7 cellular contexts compared by ENCODE assay signal in the genomic region with DNA sequence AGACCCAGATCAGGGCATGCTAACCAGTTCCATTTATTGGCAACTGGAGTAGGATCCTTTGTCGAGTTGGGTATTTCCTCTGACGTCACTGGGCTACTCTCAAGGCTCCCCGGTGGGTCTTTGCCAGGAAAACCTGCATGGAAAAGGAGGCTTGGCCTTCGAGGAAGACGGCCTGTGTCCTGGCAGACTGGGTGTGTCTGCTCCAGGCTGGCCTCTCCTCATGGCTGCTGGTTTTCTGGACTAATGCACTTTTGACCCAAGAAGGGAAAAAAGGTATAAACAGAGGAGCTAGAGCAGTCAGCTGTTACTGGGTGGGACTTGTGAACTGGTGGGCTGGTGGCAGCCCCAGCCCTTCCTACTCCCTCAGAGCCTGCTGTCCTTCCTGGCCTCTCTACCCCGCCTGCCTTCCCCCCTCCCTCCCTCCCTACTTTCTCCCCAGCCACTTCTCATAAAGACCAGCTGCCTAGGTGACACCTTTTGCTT.
DNase-seq lines count a peak whose midpoint lies in the region; ATAC-seq and TF ChIP-seq lines count a peak whose summit lies in the region.

No MANE protein-coding gene starts in this region.

- no peak for ATAC-seq in GM18873 (IDR thresholded peaks at IDR 0.05; ENCODE audit: low FRiP score, unreplicated experiment)

- intact Hi-C loops in tibial artery (cut with DNase I; ENCODE audit: low total_unique reads) = no loop called here

- peaks cover 0 to 15% (median 4%) of the 10 kb centered on the region in 4 donors for H3K4me1 ChIP-seq in tibial artery

- peak; percentile 96 for DNase-seq in H4 (ENCODE audit: low spot score)
- peak; percentile 47 for DNase-seq in astrocyte of the spinal cord (ENCODE audit: low read depth, low spot score)
- DNase-seq in left kidney (ENCODE audit: low read depth, low spot score) = peak; percentile 69
- no peak for DNase-seq in tibial artery
- DNase-seq in activated CD4-positive, CD25-positive, alpha-beta regulatory T cell treated with anti-CD3 and anti-CD28 coated beads, Interleukin-2, amount 50 U/mL, for 72 hours = no peak
- DNase-seq in D341Med (ENCODE audit: low spot score) = no peak

- H3K36me3 ChIP-seq in tibial artery = no peaks in the 10 kb centered on the region

- no peaks in the 10 kb centered on the region for H3K27me3 ChIP-seq in tibial artery

- in situ Hi-C loops in astrocyte of the spinal cord (cut with HindIII; ENCODE audit: low sequenced_read_pairs) = no loop called here

- TF ChIP-seq CTCF in astrocyte of the spinal cord (IDR thresholded peaks at IDR 0.05; ENCODE audit: low read depth, low read length) = no peak
- no peak for TF ChIP-seq CTCF in tibial artery (IDR thresholded peaks at IDR 0.05)

- H3K27ac ChIP-seq in tibial artery = peak overlapping the region; percentile 9 to 36

- no peak overlapping the region for H3K4me3 ChIP-seq in astrocyte of the spinal cord (ENCODE audit: low read depth, low read length)
- no peak overlapping the region for H3K4me3 ChIP-seq in tibial artery

- no peaks in the 10 kb centered on the region for H3K9me3 ChIP-seq in tibial artery

Comparison
In these comparisons a context has a peak if more than half of its experiments do, and no peak if none do; other contexts are left out.
1. DNase-seq: peak in H4 (single experiment), astrocyte of the spinal cord (single experiment) and left kidney (single experiment); none in tibial artery (0 of 2), activated CD4-positive, CD25-positive, alpha-beta regulatory T cell treated with anti-CD3 and anti-CD28 coated beads, Interleukin-2, amount 50 U/mL, for 72 hours (single experiment) and D341Med (single experiment).